8 cellular contexts compared by ENCODE assay signal in the genomic region with DNA sequence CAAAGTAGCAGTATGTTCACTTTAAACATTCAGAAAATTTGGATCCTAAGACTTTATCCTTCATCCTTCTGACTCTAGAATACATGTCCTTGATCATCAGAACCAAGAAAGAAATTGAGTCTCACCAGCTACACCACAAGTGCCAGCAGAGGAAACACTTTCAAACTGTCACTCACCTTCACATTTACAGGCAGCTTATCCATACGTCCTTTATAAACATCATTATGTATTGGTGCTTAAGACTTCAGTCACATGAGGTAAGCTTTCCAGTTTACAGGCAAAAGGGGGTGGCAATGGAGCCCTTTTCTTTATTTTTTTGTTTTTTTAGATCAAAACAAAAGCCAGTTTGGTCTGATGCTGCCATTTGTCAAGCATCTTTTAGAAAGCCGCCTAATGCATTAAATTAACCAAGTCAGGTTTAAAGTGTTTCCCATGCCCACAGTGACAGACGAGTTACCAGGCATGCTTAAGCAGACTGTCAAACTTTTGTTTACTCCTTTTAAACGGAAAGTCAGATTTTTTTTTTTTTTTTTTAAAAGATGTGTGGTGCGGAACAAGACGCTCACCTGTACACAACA. TPM values are rescaled to one million over a fixed set of nuclear protein-coding genes. Genes with fewer than 3 reads are reported as not detected.
A peak's percentile ranks its signal among the peaks of the same experiment; 100 is the strongest.
DNase-seq lines count a peak whose midpoint lies in the region; ATAC-seq, FAIRE-seq and TF ChIP-seq lines count a peak whose summit lies in the region.

No MANE protein-coding gene starts in this region.

- CTCF ChIA-PET in H1 (lab: Charles Lee; ENCODE audit: partially characterized antibody): interaction anchor here (0.6 to 2.0 kb wide), 10 partner anchors 15 to 1108 kb away, joined by 3 to 16 read pairs (median 4); no protein-coding TSS in a partner anchor

- peak overlapping the region; percentile 93 for H2AFZ ChIP-seq in H1 (ENCODE audit: low read length)

- FAIRE-seq in H1 (lab: Jason Lieb, UNC): no peak
- FAIRE-seq in pancreas (lab: Jason Lieb, UNC): no peak

- peaks cover 0 to 2% of the 10 kb centered on the region in 2 experiments for H4K20me1 ChIP-seq in H1 (replicated peaks in 1 of 2; ENCODE audit: control insufficient read depth in 1 of 2, insufficient read depth in 2 of 2, low read length in 2 of 2)

- peak overlapping the region; percentile 68 to 91 (median 86) for H3K4me3 ChIP-seq in H1 (ENCODE audit: extremely low read depth in 1 of 4, insufficient read depth in 2 of 4, low read depth in 3 of 4, low read length in 4 of 4)
- peak overlapping the region; percentile 40 to 65 (median 59) for H3K4me3 ChIP-seq in pancreas

- H3K9me3 ChIP-seq in H1 (ENCODE audit: insufficient read depth in 2 of 2, low read depth in 1 of 2, low read length in 1 of 2) (no peaks in the 10 kb centered on the region), pancreas (no peaks in the 10 kb centered on the region)

- TF ChIP-seq CTCF in H1 (IDR thresholded peaks at IDR 0.05; ENCODE audit: control extremely low read depth in 1 of 3, insufficient read depth in 1 of 3, low read depth in 1 of 3, low read length in 3 of 3): no peak
- TF ChIP-seq CTCF in pancreas (IDR thresholded peaks at IDR 0.05): no peak

- H3K18ac ChIP-seq in H1 (ENCODE audit: extremely low read depth, low read length): no peak overlapping the region

- TF ChIP-seq POLR2A in H1 (IDR thresholded peaks at IDR 0.05; ENCODE audit: control extremely low read depth in 1 of 2, low read depth in 2 of 2, low read length in 2 of 2): no peak

- no peak overlapping the region for H2BK120ac ChIP-seq in H1 (replicated peaks; ENCODE audit: low read depth, low read length)

- TF ChIP-seq EP300 in H1 (IDR thresholded peaks at IDR 0.05; ENCODE audit: borderline replicate concordance in 1 of 2, low read depth in 2 of 2, low read length in 2 of 2): no peak

- peak overlapping the region; percentile 95; the same call in 1 of the 2 replicates for H4K8ac ChIP-seq in H1 (ENCODE audit: extremely low read depth, insufficient read depth, low read length)

- peak; percentile 41 for DNase-seq in G401 (ENCODE audit: low spot score)
- DNase-seq in NCI-H82 treated with DMSO at 0.1 percent for 48 hours (lab: John Stamatoyannopoulos, UW; ENCODE audit: unreplicated experiment): peak; percentile 22
- DNase-seq in H1 (ENCODE audit: low read depth in 1 of 2, low spot score in 2 of 2): no peak
- DNase-seq in pancreas: no peak
- no peak for DNase-seq in NCI-H2107 (lab: John Stamatoyannopoulos, UW)
- DNase-seq in RKO (ENCODE audit: low spot score): no peak
- DNase-seq in HPDE6-E6E7 (ENCODE audit: extremely low spot score): no peak

- peak overlapping the region in 3 of 4 experiments; percentile 62 to 88 (median 76); a peak in 4 of 7 replicates for H3K9ac ChIP-seq in H1 (replicated peaks in 1 of 4; ENCODE audit: extremely low read depth in 1 of 4, low read depth in 3 of 4, low read length in 3 of 4)

- POLR2A ChIA-PET in H1 (lab: Charles Lee; ENCODE audit: partially characterized antibody): interaction anchor here (0.7 to 1.0 kb wide), 3 partner anchors 50 to 108 kb away, joined by 3 to 5 read pairs (median 5); no protein-coding TSS in a partner anchor

- H2BK20ac ChIP-seq in H1 (ENCODE audit: low read length): no peak overlapping the region

- 0 out of 2 replicates have a peak overlapping the region, but pooled peaks have one; percentile 21 for H2BK12ac ChIP-seq in H1 (ENCODE audit: low read depth, low read length)

- H2AK5ac ChIP-seq in H1 (ENCODE audit: low read depth, low read length): no peak overlapping the region

- H3K36me3 ChIP-seq in H1 (ENCODE audit: control insufficient read depth in 2 of 4, insufficient read depth in 4 of 4, low read length in 3 of 4) (peaks cover 2 to 5% (median 2%) of the 10 kb centered on the region in 4 experiments), pancreas (peaks cover 0 to 4% (median 0%) of the 10 kb centered on the region in 3 donors)

- H3K79me2 ChIP-seq in H1 (ENCODE audit: control insufficient read depth in 1 of 2, insufficient read depth in 2 of 2, low read length in 2 of 2): peaks cover 0 to 31% of the 10 kb centered on the region in 2 experiments; a peak in 3 of 4 replicates

- H3K4me1 ChIP-seq in H1 (replicated peaks in 1 of 4; ENCODE audit: control insufficient read depth in 3 of 4, insufficient read depth in 4 of 4, low read length in 3 of 4) (peaks cover 0 to 6% (median 1%) of the 10 kb centered on the region in 4 experiments; a peak in 4 of 7 replicates), pancreas (peaks cover 5 to 7% (median 7%) of the 10 kb centered on the region in 3 donors)

- peak overlapping the region; percentile 89 to 99 for H3K4me2 ChIP-seq in H1 (ENCODE audit: insufficient read depth in 1 of 2, low read depth in 2 of 2, low read length in 2 of 2)

- 9% methylated on average over 6 of the region's 6 CpGs; no CpG with 5 or more reads in 1 of the 2 experiments for WGBS in H1 (ENCODE audit: extremely low coverage in 1 of 2, insufficient coverage in 1 of 2, insufficient read length in 1 of 2, insufficient replicate concordance in 2 of 2, low coverage in 1 of 2, low lambda C conversion rate in 2 of 2, missing lambda C conversion rate in 1 of 2), 2 experiments
- 9 to 16% methylated on average over 6 of the region's 6 CpGs for WGBS in pancreas, 2 donors

- H3K56ac ChIP-seq in H1 (replicated peaks; ENCODE audit: insufficient read length, low read depth, low read length): no peak overlapping the region

- H2BK15ac ChIP-seq in H1 (ENCODE audit: low read length): no peak overlapping the region

- intact Hi-C loops in pancreas (cut with DNase I): loop anchor here in 1 of 3 donors (10.0 kb wide), 1 partner anchor 71 kb away; no protein-coding TSS in a partner anchor

- H4K91ac ChIP-seq in H1 (replicated peaks; ENCODE audit: insufficient read length, low read length): no peak overlapping the region

- no peak overlapping the region for H3K14ac ChIP-seq in H1 (ENCODE audit: insufficient read length)

- H3K23ac ChIP-seq in H1 (ENCODE audit: insufficient read length): no peak overlapping the region

- H3K79me1 ChIP-seq in H1 (ENCODE audit: low read depth, low read length): peaks cover 12% of the 10 kb centered on the region; the same call in 1 of the 2 replicates

- TF ChIP-seq RAD21 in H1 (IDR thresholded peaks at IDR 0.05 in 1 of 2, conservative IDR thresholded peaks at IDR 0.05 in 1 of 2; ENCODE audit: low read depth in 2 of 2, low read length in 2 of 2): no peak

- no peaks in the 10 kb centered on the region for H3K27me3 ChIP-seq in H1 (replicated peaks in 1 of 4; ENCODE audit: control insufficient read depth in 3 of 4, extremely low read depth in 1 of 4, insufficient read depth in 3 of 4, low read length in 3 of 4)
- H3K27me3 ChIP-seq in pancreas: no peaks in the 10 kb centered on the region

- H2BK5ac ChIP-seq in H1 (ENCODE audit: low read depth, low read length): 0 out of 2 replicates have a peak overlapping the region, but pooled peaks have one; percentile 72

- in situ Hi-C loops in G401 (cut with HindIII; ENCODE audit: low sequenced_read_pairs): no loop called here

- no peak for ATAC-seq in pancreas
- no peak for ATAC-seq in HG03460 (IDR thresholded peaks at IDR 0.05; ENCODE audit: unreplicated experiment)

- H4K5ac ChIP-seq in H1 (ENCODE audit: insufficient read length, low read depth, low read length): peak overlapping the region; percentile 93

- peaks cover 6% of the 10 kb centered on the region; the same call in 1 of the 2 replicates for H3K23me2 ChIP-seq in H1 (ENCODE audit: low read depth, low read length)

- no peak overlapping the region for H3K4ac ChIP-seq in H1 (replicated peaks; ENCODE audit: insufficient read length, low read depth, low read length)

- H3K27ac ChIP-seq in H1 (ENCODE audit: low read depth, low read length) (no peak overlapping the region; the same call in 1 of the 2 replicates), pancreas (peak overlapping the region in 2 of 4 donors; percentile 93 to 94)

TF ChIP-seq in H1, 55 proteins besides CTCF, POLR2A, EP300 and RAD21 (continues in another document):
- no peak for TF ChIP-seq JUN (IDR thresholded peaks at IDR 0.05; ENCODE audit: low read depth, low read length)

RNA-seq across cellular contexts. Expression of a gene that starts 1.0 kb away (rescaled TPM):
- 11.8 and 13.9 TPM in 2 replicates for total RNA-seq in G401 (2014; rRNA removed; shearing (Covaris generic))
- 37.5 and 42.3 TPM in 2 replicates for total RNA-seq in H1 (2021; fragmentation: NEBNext Ultra II Directional; extraction: Animal tissue kit (Norgen Biotek cat#: 25700))
- polyA plus RNA-seq in H1 (2011; rRNA removed): 26.0 and 39.2 TPM in 2 replicates
- polyA plus RNA-seq in H1 (2011; cell fraction: cytosol; rRNA removed): 18.3 TPM
- 31.7 TPM for polyA plus RNA-seq in H1 (2011; cell fraction: nucleus; rRNA removed)
- 24.6 to 28.5 TPM (median 25.4 TPM) in 4 replicates for polyA plus RNA-seq in H1 (2012, experiment 1 of 2)
- 21.4 TPM for polyA plus RNA-seq in H1 (2012, experiment 2 of 2)
- polyA plus RNA-seq in H1 (2013, experiment 1 of 2): 21.0 TPM
- polyA plus RNA-seq in H1 (2013, experiment 2 of 2): 18.9 TPM
- 27.2 and 32.5 TPM in 2 replicates for polyA minus RNA-seq in H1 (2011; rRNA and poly(A)+ RNA removed)
- polyA minus RNA-seq in H1 (2011; cell fraction: cytosol; rRNA and poly(A)+ RNA removed): 13.1 TPM
- polyA minus RNA-seq in H1 (2011; cell fraction: nucleus; rRNA and poly(A)+ RNA removed): 37.1 TPM
- total RNA-seq in pancreas: 10 to 100 TPM; 18.6 to 27.0 (median 21.4) TPM
- 10 to 100 TPM in 1 of 2 donors, 1 to 10 TPM in 1; 8.4 to 12.1 TPM for polyA plus RNA-seq in pancreas

Comparison
In these comparisons a context has a peak if more than half of its experiments do, and no peak if none do; other contexts are left out.
1. DNase-seq: peak in G401 (single experiment) and NCI-H82 treated with DMSO at 0.1 percent for 48 hours (single experiment); none in H1 (0 of 2), pancreas (0 of 6), NCI-H2107 (single experiment), RKO (single experiment) and HPDE6-E6E7 (single experiment).